16 cellular contexts compared by ENCODE assay signal in the genomic region with DNA sequence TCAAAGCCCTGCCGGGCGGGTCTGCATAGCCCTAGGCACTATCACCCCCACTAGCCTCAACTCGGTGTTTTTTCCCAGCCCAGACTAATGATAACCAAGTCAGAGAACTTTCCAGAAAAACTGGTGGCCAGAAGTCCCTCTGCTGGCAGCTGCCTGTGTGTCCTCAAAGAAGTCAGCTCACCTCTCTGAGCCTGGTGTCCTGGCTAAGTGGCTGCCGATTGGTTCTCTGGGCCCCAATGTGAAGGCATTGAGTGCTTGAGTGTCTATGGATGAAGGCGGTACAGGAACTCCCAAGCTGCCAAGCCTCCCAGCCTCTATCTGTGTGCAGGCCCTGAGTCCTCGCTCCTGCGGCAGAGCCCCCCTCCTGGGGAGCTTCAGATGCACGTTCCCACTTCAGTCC.
DNase-seq lines count a peak whose midpoint lies in the region; ATAC-seq lines count a peak whose summit lies in the region.
"Had no signal": no experiment of that assay in that cellular context is flagged by ENCODE, and none has a peak within 500 bp of the region (broad histone marks: within the 10 kb centered on the region; RNA-seq: fewer than 3 reads in every experiment).

No MANE protein-coding gene starts in this region.

- no peaks in the 10 kb centered on the region for H3K79me1 ChIP-seq in neuronal stem cell (ENCODE audit: low read depth, low read length)

- H2BK120ac ChIP-seq in neuronal stem cell (ENCODE audit: low read depth, low read length): no peak overlapping the region

- peak overlapping the region; percentile 62 for H3K18ac ChIP-seq in neuronal stem cell (ENCODE audit: low read length)

- H3K14ac ChIP-seq in neuronal stem cell (ENCODE audit: low read length): no peak overlapping the region

- no peak overlapping the region for H2BK15ac ChIP-seq in neuronal stem cell (ENCODE audit: low read length)

- H3K23ac ChIP-seq in neuronal stem cell (ENCODE audit: low read depth, low read length, poor library complexity): no peak overlapping the region

- no peak overlapping the region for H2AK5ac ChIP-seq in neuronal stem cell (ENCODE audit: low read depth, low read length)

- H3K4ac ChIP-seq in neuronal stem cell (ENCODE audit: low read length): no peak overlapping the region

- DNase-seq in Right ventricle myocardium inferior (ENCODE audit: missing footprints) (peak; percentile 20), left ventricle myocardium superior (no peak), H7 (peak; percentile 52), neuronal stem cell (ENCODE audit: low spot score) (no peak), H4 (ENCODE audit: low spot score) (no peak)
- DNase-seq: AML-193; Caco-2; Calu3; CD4-positive, alpha-beta T cell; CD8-positive, alpha-beta T cell; DMS79 treated with DMSO at 0.1 percent for 48 hours; GF-D8 had no signal

- no peaks in the 10 kb centered on the region for H3K9me3 ChIP-seq in neuronal stem cell (replicated peaks in 1 of 2; ENCODE audit: control insufficient read depth in 2 of 2, insufficient read depth in 1 of 2, low read depth in 1 of 2, low read length in 2 of 2)
- H3K9me3 ChIP-seq: A549; BLaER1 treated with 17β-estradiol and CSF1 and Interleukin-3, amounts not matched to agents 10 nM and 100 nM had no signal

- no peak overlapping the region for H3K27ac ChIP-seq in neuronal stem cell (replicated peaks; ENCODE audit: low read length)
- H3K27ac ChIP-seq: 22Rv1; A549; BLaER1 treated with 17β-estradiol and CSF1 and Interleukin-3, amounts not matched to agents 10 nM and 100 nM; C4-2B had no signal

- ATAC-seq in Right ventricle myocardium inferior (no peak), left ventricle myocardium superior (no peak)
- ATAC-seq: A549; CD8-positive, alpha-beta T cell had no signal

- H2AFZ ChIP-seq in neuronal stem cell (ENCODE audit: low read length): no peak overlapping the region

- H3K4me1 ChIP-seq in neuronal stem cell (ENCODE audit: control insufficient read depth in 2 of 2, insufficient read depth in 1 of 2, low read depth in 1 of 2, low read length in 2 of 2): no peaks in the 10 kb centered on the region
- H3K4me1 ChIP-seq: A549, Caco-2 had no signal

- H3K27me3 ChIP-seq in H7 (ENCODE audit: control insufficient read depth, insufficient read depth, low read length) (no peaks in the 10 kb centered on the region), neuronal stem cell (ENCODE audit: control insufficient read depth in 3 of 3, insufficient read depth in 3 of 3, low read depth in 1 of 3, low read length in 3 of 3) (peaks cover 0 to 2% (median 0%) of the 10 kb centered on the region in 3 experiments)
- H3K27me3 ChIP-seq: BLaER1 treated with 17β-estradiol and CSF1 and Interleukin-3, amounts not matched to agents 10 nM and 100 nM had no signal

- no peak overlapping the region for H2BK12ac ChIP-seq in neuronal stem cell (ENCODE audit: low read length)

- no peak overlapping the region for H4K8ac ChIP-seq in neuronal stem cell (ENCODE audit: low read depth, low read length)

- no CpG with 5 or more reads among the region's 8 CpGs for WGBS in neuronal stem cell (ENCODE audit: extremely low coverage in 2 of 2, insufficient read length in 2 of 2, insufficient replicate concordance in 1 of 2), 2 donors

- H3K36me3 ChIP-seq in H7 (replicated peaks; ENCODE audit: control insufficient read depth, insufficient read depth, low read length): no peaks in the 10 kb centered on the region
- no peaks in the 10 kb centered on the region for H3K36me3 ChIP-seq in neuronal stem cell (replicated peaks in 1 of 2; ENCODE audit: control insufficient read depth in 2 of 2, insufficient read depth in 2 of 2, low read length in 2 of 2)
- H3K36me3 ChIP-seq: BLaER1 treated with 17β-estradiol and CSF1 and Interleukin-3, amounts not matched to agents 10 nM and 100 nM had no signal

- no peak overlapping the region for H3K9ac ChIP-seq in neuronal stem cell (ENCODE audit: low read depth, low read length, poor library complexity)
- H3K9ac ChIP-seq: BLaER1 treated with 17β-estradiol and CSF1 and Interleukin-3, amounts not matched to agents 10 nM and 100 nM had no signal

- H2BK5ac ChIP-seq in neuronal stem cell (ENCODE audit: low read length): no peak overlapping the region

- H3K4me3 ChIP-seq in H7 (ENCODE audit: insufficient read depth, low read depth, low read length): no peak overlapping the region
- no peak overlapping the region for H3K4me3 ChIP-seq in neuronal stem cell (ENCODE audit: low read length in 2 of 2)
- H3K4me3 ChIP-seq: A549; BLaER1 treated with 17β-estradiol and CSF1 and Interleukin-3, amounts not matched to agents 10 nM and 100 nM had no signal

- H3K4me2 ChIP-seq in neuronal stem cell (ENCODE audit: insufficient read depth, low read length, poor library complexity, severe bottlenecking): no peak overlapping the region
- H3K4me2 ChIP-seq: A549; BLaER1 treated with 17β-estradiol and CSF1 and Interleukin-3, amounts not matched to agents 10 nM and 100 nM had no signal

- no peak overlapping the region for H4K91ac ChIP-seq in neuronal stem cell (ENCODE audit: low read depth, low read length, poor library complexity)

- intact Hi-C loops in Right ventricle myocardium inferior (cut with DNase I): no loop called here
- intact Hi-C loops in left ventricle myocardium superior (cut with micrococcal nuclease): no loop called here

Comparison
In these comparisons a context has a peak if more than half of its experiments do, and no peak if none do; other contexts are left out.
1. DNase-seq: peak in Right ventricle myocardium inferior (single experiment) and H7 (single experiment); none in left ventricle myocardium superior (single experiment), neuronal stem cell (single experiment) and H4 (single experiment).